Comparison of ENCODE assay signal across 24 cellular contexts in the genomic region with DNA sequence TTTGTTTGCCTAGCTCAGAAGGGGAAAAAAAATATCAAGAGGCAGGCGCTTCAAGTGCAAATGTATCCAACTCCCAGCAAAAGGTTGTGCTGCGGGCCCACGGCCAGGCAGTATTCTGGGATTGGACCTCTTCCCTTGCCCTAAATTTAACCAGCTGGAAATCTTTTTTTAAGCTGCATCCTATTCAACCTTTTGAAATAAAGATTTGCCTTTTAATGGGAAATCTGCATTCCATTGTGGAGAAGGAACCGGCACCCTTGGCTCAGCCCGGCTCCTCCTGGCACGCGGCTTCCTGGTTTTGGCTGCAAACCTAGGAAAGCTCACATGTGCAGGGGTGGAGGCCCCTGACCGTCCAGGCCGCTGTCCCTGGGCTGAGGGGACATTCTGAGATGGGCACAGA. TPM values are rescaled to one million over a fixed set of nuclear protein-coding genes. Genes with fewer than 3 reads are reported as not detected.
DNase-seq lines count a peak whose midpoint lies in the region; ATAC-seq and TF ChIP-seq lines count a peak whose summit lies in the region.
"Had no signal": no experiment of that assay in that cellular context is flagged by ENCODE, and none has a peak within 500 bp of the region (broad histone marks: within the 10 kb centered on the region; RNA-seq: fewer than 3 reads in every experiment).

No MANE protein-coding gene starts in this region.

- H3K36me3 ChIP-seq in upper lobe of right lung, result no peaks in the 10 kb centered on the region
- H3K36me3 ChIP-seq: ascending aorta; BLaER1 treated with 17β-estradiol and CSF1 and Interleukin-3, amounts not matched to agents 10 nM and 100 nM; lower lobe of right lung had no signal

- H3K4me3 ChIP-seq in upper lobe of right lung, result no peak overlapping the region
- H3K4me3 ChIP-seq in lower leg skin (ENCODE audit: low read depth, poor library complexity, severe bottlenecking), result no peak overlapping the region
- H3K4me3 ChIP-seq: ascending aorta; BLaER1 treated with 17β-estradiol and CSF1 and Interleukin-3, amounts not matched to agents 10 nM and 100 nM; lower lobe of right lung had no signal

- peaks cover 19% of the 10 kb centered on the region for H3K4me1 ChIP-seq in upper lobe of right lung
- H3K4me1 ChIP-seq: foreskin keratinocyte had no signal

- TF ChIP-seq CTCF in upper lobe of right lung (IDR thresholded peaks at IDR 0.05) (no peak), lower leg skin (IDR thresholded peaks at IDR 0.05) (no peak)

- H3K9me3 ChIP-seq in upper lobe of right lung, result no peaks in the 10 kb centered on the region
- H3K9me3 ChIP-seq: ascending aorta; BLaER1 treated with 17β-estradiol and CSF1 and Interleukin-3, amounts not matched to agents 10 nM and 100 nM; lower lobe of right lung had no signal

- H3K27ac ChIP-seq in upper lobe of right lung, result no peak overlapping the region
- H3K27ac ChIP-seq: 22Rv1; ascending aorta; BLaER1 treated with 17β-estradiol and CSF1 and Interleukin-3, amounts not matched to agents 10 nM and 100 nM; foreskin keratinocyte; lower lobe of right lung had no signal

- TF ChIP-seq POLR2A in lower leg skin (IDR thresholded peaks at IDR 0.05), result no peak

- 14 to 21% methylated on average over 9 of the region's 9 CpGs for WGBS in lower leg skin, 2 donors

- ATAC-seq in upper lobe of right lung (no peak), HG03378 (IDR thresholded peaks at IDR 0.05; ENCODE audit: unreplicated experiment) (no peak)
- ATAC-seq: foreskin keratinocyte, lower lobe of right lung had no signal

- DNase-seq in NCI-H1092 treated with DMSO at 0.1 percent for 48 hours (lab: John Stamatoyannopoulos, UW) (peak; percentile 84), NCI-H1092 (lab: John Stamatoyannopoulos, UW) (no peak), fibroblast of gingiva (ENCODE audit: low read depth) (peak; percentile 7), midbrain (lab: John Stamatoyannopoulos, UW) (peak; percentile 58), ureter (ENCODE audit: low spot score) (peak; percentile 75), upper lobe of right lung (no peak), lower leg skin (ENCODE audit: low spot score in 2 of 2) (no peak)
- DNase-seq: activated CD4-positive, alpha-beta T cell treated with anti-CD3 and anti-CD28 coated beads, Interleukin-2, amount 50 U/mL, for 1 hour; activated naive CD4-positive, alpha-beta T cell treated with Interleukin-2 at 50 U/mL for 16 hours; endodermal cell; foreskin keratinocyte; GF-D8; Karpas-422; lower lobe of right lung; NCI-H1436; RPMI8226; small intestine; stimulated activated CD4-positive, alpha-beta T cell treated with anti-CD3 and anti-CD28 coated beads, Interleukin-4, amount 100 ng/mL, for 1 hour had no signal

- intact Hi-C loops in upper lobe of right lung (cut with DNase I) (no loop called here), lower leg skin (cut with DNase I; ENCODE audit: low total_unique reads) (no loop called here)

- no peaks in the 10 kb centered on the region for H3K27me3 ChIP-seq in upper lobe of right lung
- H3K27me3 ChIP-seq: ascending aorta had no signal

RNA-seq across cellular contexts. Expression of a gene that starts 38.8 kb away (rescaled TPM):
- 0.18 TPM for total RNA-seq in ureter
- not detected for total RNA-seq in upper lobe of right lung
- total RNA-seq in lower leg skin, result not detected
- total RNA-seq: endodermal cell, foreskin keratinocyte, HT1080, osteocyte had no signal

Comparison
In these comparisons a context has a peak if more than half of its experiments do, and no peak if none do; other contexts are left out.
1. DNase-seq: peak in NCI-H1092 treated with DMSO at 0.1 percent for 48 hours (single experiment), fibroblast of gingiva (single experiment), midbrain (single experiment) and ureter (single experiment); none in NCI-H1092 (single experiment), upper lobe of right lung (single experiment) and lower leg skin (0 of 2).